In the genomic region with DNA sequence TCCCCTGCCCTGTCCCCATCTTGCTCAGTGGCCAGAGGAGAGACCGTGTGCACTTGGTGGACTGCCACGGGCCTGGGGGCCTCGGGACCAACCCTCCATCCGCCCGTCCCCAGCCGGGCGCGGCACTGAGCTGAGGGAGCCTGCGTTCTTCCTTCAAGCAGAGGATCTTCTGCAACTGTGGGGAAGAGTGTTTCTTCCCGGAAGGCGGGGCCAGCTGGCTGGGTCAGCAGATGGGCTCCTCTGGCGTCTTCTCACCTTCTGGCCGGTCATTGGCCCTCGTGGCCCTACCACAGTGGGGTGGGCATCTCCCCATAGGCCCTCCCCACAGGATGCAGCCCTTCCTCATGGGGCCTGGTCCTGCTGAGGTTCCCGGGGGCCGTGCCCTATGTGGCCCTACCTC, we compare ENCODE assay signal across 2 cellular contexts.
TF ChIP-seq lines count a peak whose summit lies in the region.

No MANE protein-coding gene starts in this region.

TF ChIP-seq in liver, 16 proteins besides CTCF, POLR2A, EP300 and RAD21:
- TF ChIP-seq, protein P1, sequence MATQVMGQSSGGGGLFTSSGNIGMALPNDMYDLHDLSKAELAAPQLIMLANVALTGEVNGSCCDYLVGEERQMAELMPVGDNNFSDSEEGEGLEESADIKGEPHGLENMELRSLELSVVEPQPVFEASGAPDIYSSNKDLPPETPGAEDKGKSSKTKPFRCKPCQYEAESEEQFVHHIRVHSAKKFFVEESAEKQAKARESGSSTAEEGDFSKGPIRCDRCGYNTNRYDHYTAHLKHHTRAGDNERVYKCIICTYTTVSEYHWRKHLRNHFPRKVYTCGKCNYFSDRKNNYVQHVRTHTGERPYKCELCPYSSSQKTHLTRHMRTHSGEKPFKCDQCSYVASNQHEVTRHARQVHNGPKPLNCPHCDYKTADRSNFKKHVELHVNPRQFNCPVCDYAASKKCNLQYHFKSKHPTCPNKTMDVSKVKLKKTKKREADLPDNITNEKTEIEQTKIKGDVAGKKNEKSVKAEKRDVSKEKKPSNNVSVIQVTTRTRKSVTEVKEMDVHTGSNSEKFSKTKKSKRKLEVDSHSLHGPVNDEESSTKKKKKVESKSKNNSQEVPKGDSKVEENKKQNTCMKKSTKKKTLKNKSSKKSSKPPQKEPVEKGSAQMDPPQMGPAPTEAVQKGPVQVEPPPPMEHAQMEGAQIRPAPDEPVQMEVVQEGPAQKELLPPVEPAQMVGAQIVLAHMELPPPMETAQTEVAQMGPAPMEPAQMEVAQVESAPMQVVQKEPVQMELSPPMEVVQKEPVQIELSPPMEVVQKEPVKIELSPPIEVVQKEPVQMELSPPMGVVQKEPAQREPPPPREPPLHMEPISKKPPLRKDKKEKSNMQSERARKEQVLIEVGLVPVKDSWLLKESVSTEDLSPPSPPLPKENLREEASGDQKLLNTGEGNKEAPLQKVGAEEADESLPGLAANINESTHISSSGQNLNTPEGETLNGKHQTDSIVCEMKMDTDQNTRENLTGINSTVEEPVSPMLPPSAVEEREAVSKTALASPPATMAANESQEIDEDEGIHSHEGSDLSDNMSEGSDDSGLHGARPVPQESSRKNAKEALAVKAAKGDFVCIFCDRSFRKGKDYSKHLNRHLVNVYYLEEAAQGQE (IDR thresholded peaks at IDR 0.05) = no peak
- no peak for TF ChIP-seq RXRA (IDR thresholded peaks at IDR 0.05)
- TF ChIP-seq HNF4A (conservative IDR thresholded peaks at IDR 0.05) = no peak
- TF ChIP-seq FOXA2 (IDR thresholded peaks at IDR 0.05) = no peak
- TF ChIP-seq NR2F2 (IDR thresholded peaks at IDR 0.05) = no peak
- TF ChIP-seq HNF4G (IDR thresholded peaks at IDR 0.05) = no peak
- TF ChIP-seq JUND (IDR thresholded peaks at IDR 0.05) = no peak
- TF ChIP-seq, protein P2, sequence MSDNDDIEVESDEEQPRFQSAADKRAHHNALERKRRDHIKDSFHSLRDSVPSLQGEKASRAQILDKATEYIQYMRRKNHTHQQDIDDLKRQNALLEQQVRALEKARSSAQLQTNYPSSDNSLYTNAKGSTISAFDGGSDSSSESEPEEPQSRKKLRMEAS (IDR thresholded peaks at IDR 0.05) = no peak
- no peak for TF ChIP-seq YY1 (IDR thresholded peaks at IDR 0.05)
- TF ChIP-seq FOXA1 (IDR thresholded peaks at IDR 0.05) = no peak
- TF ChIP-seq SP1 (IDR thresholded peaks at IDR 0.05) = no peak
- TF ChIP-seq, protein P3, sequence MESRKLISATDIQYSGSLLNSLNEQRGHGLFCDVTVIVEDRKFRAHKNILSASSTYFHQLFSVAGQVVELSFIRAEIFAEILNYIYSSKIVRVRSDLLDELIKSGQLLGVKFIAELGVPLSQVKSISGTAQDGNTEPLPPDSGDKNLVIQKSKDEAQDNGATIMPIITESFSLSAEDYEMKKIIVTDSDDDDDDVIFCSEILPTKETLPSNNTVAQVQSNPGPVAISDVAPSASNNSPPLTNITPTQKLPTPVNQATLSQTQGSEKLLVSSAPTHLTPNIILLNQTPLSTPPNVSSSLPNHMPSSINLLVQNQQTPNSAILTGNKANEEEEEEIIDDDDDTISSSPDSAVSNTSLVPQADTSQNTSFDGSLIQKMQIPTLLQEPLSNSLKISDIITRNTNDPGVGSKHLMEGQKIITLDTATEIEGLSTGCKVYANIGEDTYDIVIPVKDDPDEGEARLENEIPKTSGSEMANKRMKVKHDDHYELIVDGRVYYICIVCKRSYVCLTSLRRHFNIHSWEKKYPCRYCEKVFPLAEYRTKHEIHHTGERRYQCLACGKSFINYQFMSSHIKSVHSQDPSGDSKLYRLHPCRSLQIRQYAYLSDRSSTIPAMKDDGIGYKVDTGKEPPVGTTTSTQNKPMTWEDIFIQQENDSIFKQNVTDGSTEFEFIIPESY (IDR thresholded peaks at IDR 0.05) = no peak
- no peak for TF ChIP-seq TAF1 (conservative IDR thresholded peaks at IDR 0.05)
- TF ChIP-seq EGR1 (IDR thresholded peaks at IDR 0.05; ENCODE audit: low read depth in 2 of 2) = no peak
- TF ChIP-seq, protein P4, sequence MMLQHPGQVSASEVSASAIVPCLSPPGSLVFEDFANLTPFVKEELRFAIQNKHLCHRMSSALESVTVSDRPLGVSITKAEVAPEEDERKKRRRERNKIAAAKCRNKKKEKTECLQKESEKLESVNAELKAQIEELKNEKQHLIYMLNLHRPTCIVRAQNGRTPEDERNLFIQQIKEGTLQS (IDR thresholded peaks at IDR 0.05) = no peak
- no peak for TF ChIP-seq GABPA (IDR thresholded peaks at IDR 0.05 in 1 of 2, conservative IDR thresholded peaks at IDR 0.05 in 1 of 2)

TF ChIP-seq in HepG2, 621 proteins besides CTCF, POLR2A, EP300 and RAD21:
- TF ChIP-seq NFYB (CRISPR knock-in tag; IDR thresholded peaks at IDR 0.05) = no peak
- no peak for TF ChIP-seq ZIK1 (CRISPR knock-in tag; IDR thresholded peaks at IDR 0.05; ENCODE audit: borderline replicate concordance, low read depth)
- no peak for TF ChIP-seq ZNF878 (CRISPR knock-in tag; IDR thresholded peaks at IDR 0.05)
- TF ChIP-seq JUND (CRISPR knock-in tag; IDR thresholded peaks at IDR 0.05) = no peak
- no peak for TF ChIP-seq ZNF34 (CRISPR knock-in tag; IDR thresholded peaks at IDR 0.05; ENCODE audit: borderline replicate concordance)
- TF ChIP-seq, protein P5, sequence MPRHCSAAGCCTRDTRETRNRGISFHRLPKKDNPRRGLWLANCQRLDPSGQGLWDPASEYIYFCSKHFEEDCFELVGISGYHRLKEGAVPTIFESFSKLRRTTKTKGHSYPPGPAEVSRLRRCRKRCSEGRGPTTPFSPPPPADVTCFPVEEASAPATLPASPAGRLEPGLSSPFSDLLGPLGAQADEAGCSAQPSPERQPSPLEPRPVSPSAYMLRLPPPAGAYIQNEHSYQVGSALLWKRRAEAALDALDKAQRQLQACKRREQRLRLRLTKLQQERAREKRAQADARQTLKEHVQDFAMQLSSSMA (CRISPR knock-in tag; IDR thresholded peaks at IDR 0.05) = no peak
- TF ChIP-seq NFE2 (CRISPR knock-in tag; IDR thresholded peaks at IDR 0.05) = no peak
- no peak for TF ChIP-seq JARID2 (CRISPR knock-in tag; IDR thresholded peaks at IDR 0.05; ENCODE audit: insufficient replicate concordance)
- TF ChIP-seq NR2F6 (IDR thresholded peaks at IDR 0.05) = no peak
- TF ChIP-seq NR2F6 (CRISPR knock-in tag; IDR thresholded peaks at IDR 0.05) = no peak
- TF ChIP-seq, protein P6, sequence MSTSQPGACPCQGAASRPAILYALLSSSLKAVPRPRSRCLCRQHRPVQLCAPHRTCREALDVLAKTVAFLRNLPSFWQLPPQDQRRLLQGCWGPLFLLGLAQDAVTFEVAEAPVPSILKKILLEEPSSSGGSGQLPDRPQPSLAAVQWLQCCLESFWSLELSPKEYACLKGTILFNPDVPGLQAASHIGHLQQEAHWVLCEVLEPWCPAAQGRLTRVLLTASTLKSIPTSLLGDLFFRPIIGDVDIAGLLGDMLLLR (CRISPR knock-in tag; IDR thresholded peaks at IDR 0.05) = no peak
- TF ChIP-seq ZNF446 (CRISPR knock-in tag; IDR thresholded peaks at IDR 0.05) = no peak
- TF ChIP-seq CCAR2 (optimal IDR thresholded peaks at IDR 0.05; ENCODE audit: low read depth, low read length) = no peak
- no peak for TF ChIP-seq ZNF121 (CRISPR knock-in tag; IDR thresholded peaks at IDR 0.05)
- no peak for TF ChIP-seq SCMH1 (CRISPR knock-in tag; IDR thresholded peaks at IDR 0.05; ENCODE audit: borderline replicate concordance)
- TF ChIP-seq, protein P7, sequence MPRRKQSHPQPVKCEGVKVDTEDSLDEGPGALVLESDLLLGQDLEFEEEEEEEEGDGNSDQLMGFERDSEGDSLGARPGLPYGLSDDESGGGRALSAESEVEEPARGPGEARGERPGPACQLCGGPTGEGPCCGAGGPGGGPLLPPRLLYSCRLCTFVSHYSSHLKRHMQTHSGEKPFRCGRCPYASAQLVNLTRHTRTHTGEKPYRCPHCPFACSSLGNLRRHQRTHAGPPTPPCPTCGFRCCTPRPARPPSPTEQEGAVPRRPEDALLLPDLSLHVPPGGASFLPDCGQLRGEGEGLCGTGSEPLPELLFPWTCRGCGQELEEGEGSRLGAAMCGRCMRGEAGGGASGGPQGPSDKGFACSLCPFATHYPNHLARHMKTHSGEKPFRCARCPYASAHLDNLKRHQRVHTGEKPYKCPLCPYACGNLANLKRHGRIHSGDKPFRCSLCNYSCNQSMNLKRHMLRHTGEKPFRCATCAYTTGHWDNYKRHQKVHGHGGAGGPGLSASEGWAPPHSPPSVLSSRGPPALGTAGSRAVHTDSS (CRISPR knock-in tag; conservative IDR thresholded peaks at IDR 0.05) = no peak
- no peak for TF ChIP-seq KLF16 (CRISPR knock-in tag; IDR thresholded peaks at IDR 0.05)
- TF ChIP-seq, protein P8, sequence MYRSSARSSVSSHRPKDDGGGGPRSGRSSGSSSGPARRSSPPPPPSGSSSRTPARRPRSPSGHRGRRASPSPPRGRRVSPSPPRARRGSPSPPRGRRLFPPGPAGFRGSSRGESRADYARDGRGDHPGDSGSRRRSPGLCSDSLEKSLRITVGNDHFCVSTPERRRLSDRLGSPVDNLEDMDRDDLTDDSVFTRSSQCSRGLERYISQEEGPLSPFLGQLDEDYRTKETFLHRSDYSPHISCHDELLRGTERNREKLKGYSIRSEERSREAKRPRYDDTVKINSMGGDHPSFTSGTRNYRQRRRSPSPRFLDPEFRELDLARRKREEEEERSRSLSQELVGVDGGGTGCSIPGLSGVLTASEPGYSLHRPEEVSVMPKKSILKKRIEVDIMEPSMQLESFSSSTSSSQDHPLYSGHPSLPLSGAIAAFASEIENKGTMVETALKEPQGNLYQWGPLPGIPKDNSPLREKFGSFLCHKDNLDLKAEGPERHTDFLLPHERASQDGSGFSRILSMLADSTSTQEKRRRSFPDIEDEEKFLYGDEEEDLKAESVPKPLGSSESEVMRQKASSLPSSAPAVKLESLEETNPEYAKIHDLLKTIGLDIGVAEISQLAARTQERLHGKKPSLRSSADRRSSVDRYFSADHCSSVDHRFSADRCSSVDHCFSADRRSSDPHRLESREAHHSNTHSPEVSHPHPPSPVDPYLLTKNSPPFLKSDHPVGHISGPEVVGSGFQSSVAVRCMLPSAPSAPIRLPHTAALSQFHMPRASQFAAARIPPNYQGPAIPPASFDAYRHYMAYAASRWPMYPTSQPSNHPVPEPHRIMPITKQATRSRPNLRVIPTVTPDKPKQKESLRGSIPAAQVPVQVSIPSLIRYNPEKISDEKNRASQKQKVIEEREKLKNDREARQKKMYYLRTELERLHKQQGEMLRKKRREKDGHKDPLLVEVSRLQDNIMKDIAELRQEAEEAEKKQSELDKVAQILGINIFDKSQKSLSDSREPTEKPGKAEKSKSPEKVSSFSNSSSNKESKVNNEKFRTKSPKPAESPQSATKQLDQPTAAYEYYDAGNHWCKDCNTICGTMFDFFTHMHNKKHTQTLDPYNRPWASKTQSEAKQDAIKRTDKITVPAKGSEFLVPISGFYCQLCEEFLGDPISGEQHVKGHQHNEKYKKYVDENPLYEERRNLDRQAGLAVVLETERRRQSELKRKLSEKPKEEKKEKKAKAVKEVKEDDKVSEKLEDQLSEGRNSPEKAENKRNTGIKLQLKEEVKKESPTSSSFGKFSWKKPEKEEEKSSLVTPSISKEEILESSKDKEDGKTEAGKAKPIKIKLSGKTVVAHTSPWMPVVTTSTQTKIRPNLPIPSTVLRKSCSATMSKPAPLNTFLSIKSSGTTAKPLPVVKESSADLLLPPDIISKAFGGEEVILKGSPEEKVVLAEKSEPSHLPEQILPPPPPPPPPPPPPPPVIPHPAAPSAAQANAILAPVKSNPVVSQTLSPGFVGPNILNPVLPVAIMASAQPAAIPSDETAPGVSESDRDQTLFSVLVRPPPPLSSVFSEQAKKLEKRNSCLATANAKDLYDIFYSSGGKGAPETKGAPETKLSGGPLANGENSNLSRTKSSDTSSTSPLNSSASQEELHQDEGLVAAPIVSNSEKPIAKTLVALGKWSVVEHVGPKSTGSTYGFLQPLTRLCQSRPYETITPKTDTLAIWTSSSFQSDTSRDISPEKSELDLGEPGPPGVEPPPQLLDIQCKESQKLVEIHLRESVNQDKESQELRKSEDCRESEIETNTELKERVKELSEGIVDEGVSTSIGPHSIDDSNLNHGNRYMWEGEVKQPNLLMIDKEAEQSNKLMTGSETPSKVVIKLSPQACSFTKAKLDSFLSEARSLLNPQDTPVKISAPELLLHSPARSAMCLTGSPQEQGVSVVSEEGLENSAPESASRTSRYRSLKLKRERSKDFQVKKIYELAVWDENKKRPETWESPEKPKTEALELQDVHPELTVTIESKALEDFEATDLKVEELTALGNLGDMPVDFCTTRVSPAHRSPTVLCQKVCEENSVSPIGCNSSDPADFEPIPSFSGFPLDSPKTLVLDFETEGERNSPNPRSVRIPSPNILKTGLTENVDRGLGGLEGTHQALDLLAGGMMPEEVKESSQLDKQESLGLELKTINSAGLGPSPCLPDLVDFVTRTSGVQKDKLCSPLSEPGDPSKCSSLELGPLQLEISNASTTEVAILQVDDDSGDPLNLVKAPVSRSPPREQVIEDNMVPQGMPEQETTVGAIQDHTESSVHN (CRISPR knock-in tag; IDR thresholded peaks at IDR 0.05) = no peak
- TF ChIP-seq ZNF772 (CRISPR knock-in tag; IDR thresholded peaks at IDR 0.05) = no peak
- TF ChIP-seq, protein P9, sequence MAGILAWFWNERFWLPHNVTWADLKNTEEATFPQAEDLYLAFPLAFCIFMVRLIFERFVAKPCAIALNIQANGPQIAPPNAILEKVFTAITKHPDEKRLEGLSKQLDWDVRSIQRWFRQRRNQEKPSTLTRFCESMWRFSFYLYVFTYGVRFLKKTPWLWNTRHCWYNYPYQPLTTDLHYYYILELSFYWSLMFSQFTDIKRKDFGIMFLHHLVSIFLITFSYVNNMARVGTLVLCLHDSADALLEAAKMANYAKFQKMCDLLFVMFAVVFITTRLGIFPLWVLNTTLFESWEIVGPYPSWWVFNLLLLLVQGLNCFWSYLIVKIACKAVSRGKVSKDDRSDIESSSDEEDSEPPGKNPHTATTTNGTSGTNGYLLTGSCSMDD (CRISPR knock-in tag; IDR thresholded peaks at IDR 0.05) = no peak
